In the genomic region with DNA sequence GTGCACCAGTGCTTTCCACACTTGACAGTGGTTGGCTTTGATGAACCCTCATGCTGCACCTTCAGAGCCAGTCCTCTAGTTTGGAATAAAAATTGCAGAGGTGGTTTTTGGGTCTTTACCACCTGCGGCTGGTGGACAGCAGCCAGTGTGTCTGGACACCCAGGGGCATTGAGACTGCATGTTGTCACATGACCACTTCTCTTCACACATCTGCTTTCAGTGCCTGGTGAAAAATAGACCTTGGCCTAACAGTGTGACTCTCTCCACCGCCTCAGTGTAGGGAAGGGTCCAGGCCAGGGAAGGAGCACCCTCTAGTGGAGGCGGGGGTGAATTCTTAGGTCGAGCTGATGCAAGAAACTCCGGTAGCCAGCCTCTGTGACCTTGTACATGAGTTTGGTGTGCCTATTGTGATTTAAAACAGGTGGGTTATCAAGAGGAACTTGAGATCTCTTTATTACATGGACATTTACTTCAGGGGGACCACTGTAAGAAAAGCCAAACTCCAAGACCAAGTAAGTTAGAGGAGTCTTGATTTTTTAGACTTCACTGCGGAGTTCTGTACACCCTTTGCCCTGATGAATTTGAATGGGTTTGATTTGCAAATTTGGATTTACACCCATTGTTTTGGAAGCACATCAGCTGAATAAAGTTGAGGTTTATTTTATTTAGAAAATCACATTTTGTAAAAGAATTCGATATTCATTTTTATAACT, we compare ENCODE assay signal across 8 cellular contexts. TPM values are rescaled to one million over a fixed set of nuclear protein-coding genes. Genes with fewer than 3 reads are reported as not detected.
A peak's percentile ranks its signal among the peaks of the same experiment; 100 is the strongest.
DNase-seq lines count a peak whose midpoint lies in the region; ATAC-seq and TF ChIP-seq lines count a peak whose summit lies in the region.

No MANE protein-coding gene starts in this region.

- intact Hi-C loops in activated CD8-positive, alpha-beta T cell treated with anti-CD3 and anti-CD28 coated beads for 36 hours (cut with micrococcal nuclease) = loop anchor here (5.0 kb wide), 2 partner anchors 61 to 99 kb away; no protein-coding TSS in a partner anchor

- no peak overlapping the region for H3K4me3 Mint-ChIP-seq in activated CD8-positive, alpha-beta T cell treated with anti-CD3 and anti-CD28 coated beads for 36 hours

- peaks cover 23% of the 10 kb centered on the region for H3K36me3 Mint-ChIP-seq in activated CD8-positive, alpha-beta T cell treated with anti-CD3 and anti-CD28 coated beads for 36 hours (ENCODE audit: low read depth)

- peak; percentile 85 for TF ChIP-seq CTCF in activated CD8-positive, alpha-beta T cell treated with anti-CD3 and anti-CD28 coated beads for 36 hours (IDR thresholded peaks at IDR 0.05)

- H2AK5ac ChIP-seq in mesendoderm (ENCODE audit: low read length) = no peak overlapping the region

- peak; percentile 79 for ATAC-seq in activated CD8-positive, alpha-beta T cell treated with anti-CD3 and anti-CD28 coated beads for 36 hours
- no peak for ATAC-seq in GM18870 (IDR thresholded peaks at IDR 0.05; ENCODE audit: unreplicated experiment)

- WGBS in mesendoderm (ENCODE audit: extremely low coverage, insufficient coverage, low lambda C conversion rate) = no CpG with 5 or more reads among the region's 7 CpGs

- H3K27ac Mint-ChIP-seq in activated CD8-positive, alpha-beta T cell treated with anti-CD3 and anti-CD28 coated beads for 36 hours = peak overlapping the region; percentile 83

- H3K18ac ChIP-seq in mesendoderm (ENCODE audit: low read length) = no peak overlapping the region

- no peak overlapping the region for H3K9ac ChIP-seq in mesendoderm (ENCODE audit: low read length)

- no peak overlapping the region for H2BK5ac ChIP-seq in mesendoderm (ENCODE audit: low read length)

- no peak overlapping the region for H3K4ac ChIP-seq in mesendoderm (ENCODE audit: low read depth, low read length)

- DNase-seq in GM03348 (ENCODE audit: low spot score) (peak; percentile 87), HK-2 (ENCODE audit: unreplicated experiment) (peak; percentile 74), NCI-H82 treated with DMSO at 0.1 percent for 48 hours (lab: John Stamatoyannopoulos, UW; ENCODE audit: unreplicated experiment) (peak; percentile 70), ecto neural progenitor cell (ENCODE audit: low spot score) (peak; percentile 88), mesendoderm (peak; percentile 88)
- peak; percentile 87 for DNase-seq in activated CD8-positive, alpha-beta T cell treated with anti-CD3 and anti-CD28 coated beads for 36 hours
- DNase-seq in stimulated activated CD8-positive, alpha-beta memory T cell treated with anti-CD3 and anti-CD28 coated beads, Interleukin-4, amount 100 ng/mL, for 4 hours (ENCODE audit: low read depth in 2 of 2, low spot score in 1 of 2) = peak; percentile 27 to 45

- no peaks in the 10 kb centered on the region for H3K79me2 ChIP-seq in mesendoderm (ENCODE audit: control insufficient read depth, insufficient read depth, low read length)

- no peak overlapping the region for H3K27ac ChIP-seq in mesendoderm (ENCODE audit: low read depth, low read length)

- POLR2A ChIA-PET in activated CD8-positive, alpha-beta T cell treated with anti-CD3 and anti-CD28 coated beads for 36 hours (lab: Charles Lee) = interaction anchor here (0.6 kb wide), 1 partner anchor 9 kb away, joined by 4 read pairs; no protein-coding TSS in a partner anchor

- H3K9me3 Mint-ChIP-seq in activated CD8-positive, alpha-beta T cell treated with anti-CD3 and anti-CD28 coated beads for 36 hours = no peaks in the 10 kb centered on the region

- no peak overlapping the region for H3K4me3 ChIP-seq in mesendoderm (ENCODE audit: low read length)

- peaks cover 6% of the 10 kb centered on the region for H3K4me1 ChIP-seq in mesendoderm (ENCODE audit: control insufficient read depth, low read depth, low read length)

- H3K56ac ChIP-seq in mesendoderm (ENCODE audit: low read length) = no peak overlapping the region

- no peaks in the 10 kb centered on the region for H3K27me3 Mint-ChIP-seq in activated CD8-positive, alpha-beta T cell treated with anti-CD3 and anti-CD28 coated beads for 36 hours

- H3K79me1 ChIP-seq in mesendoderm (ENCODE audit: low read length) = no peaks in the 10 kb centered on the region

- peaks cover 11% of the 10 kb centered on the region for H3K36me3 ChIP-seq in mesendoderm (ENCODE audit: control insufficient read depth, insufficient read depth, low read length)

- H2BK15ac ChIP-seq in mesendoderm (replicated peaks; ENCODE audit: low read depth) = no peak overlapping the region

- no peak overlapping the region for H4K5ac ChIP-seq in mesendoderm (ENCODE audit: low read length)

- H3K4me2 ChIP-seq in mesendoderm (ENCODE audit: low read length) = no peak overlapping the region

- no peak overlapping the region for H4K8ac ChIP-seq in mesendoderm (ENCODE audit: low read depth, low read length)

- CTCF ChIA-PET in activated CD8-positive, alpha-beta T cell treated with anti-CD3 and anti-CD28 coated beads for 36 hours (lab: Charles Lee) = interaction anchor here (0.6 to 5.8 kb wide), 23 partner anchors 7 to 557 kb away, joined by 3 to 45 read pairs (median 3); partner anchors contain the start of gene GOSR2

- H3K23ac ChIP-seq in mesendoderm (ENCODE audit: low read length) = no peak overlapping the region

- peaks cover 22% of the 10 kb centered on the region for H3K4me1 Mint-ChIP-seq in activated CD8-positive, alpha-beta T cell treated with anti-CD3 and anti-CD28 coated beads for 36 hours (ENCODE audit: low read depth)

- no peak overlapping the region for H2BK120ac ChIP-seq in mesendoderm (ENCODE audit: low read depth, low read length)

- H3K27me3 ChIP-seq in mesendoderm (ENCODE audit: insufficient read depth, low read length, poor library complexity) = no peaks in the 10 kb centered on the region

RNA-seq across cellular contexts. Expression of gene GOSR2, which starts 17.9 kb away (rescaled TPM):
- total RNA-seq in activated CD8-positive, alpha-beta T cell treated with anti-CD3 and anti-CD28 coated beads for 36 hours = 10 to 100 TPM; 44.8 to 50.0 TPM
- 28.3 TPM for polyA plus RNA-seq in mesendoderm (2013, experiment 1 of 2)
- polyA plus RNA-seq in mesendoderm (2013, experiment 2 of 2) = 26.9 TPM

RNA-seq across cellular contexts. Expression of gene RPRML, which starts 38.2 kb away (rescaled TPM):
- total RNA-seq in activated CD8-positive, alpha-beta T cell treated with anti-CD3 and anti-CD28 coated beads for 36 hours = not detected
- polyA plus RNA-seq in mesendoderm (2013, experiment 1 of 2) = 0.37 TPM
- polyA plus RNA-seq in mesendoderm (2013, experiment 2 of 2) = 0.48 TPM

Comparison
In these comparisons a context has a peak if more than half of its experiments do, and no peak if none do; other contexts are left out.
1. DNase-seq: peak in every context shown above with its lines; median percentile 88 in ecto neural progenitor cell; 88 in mesendoderm; 87 in GM03348; 87 in activated CD8-positive, alpha-beta T cell treated with anti-CD3 and anti-CD28 coated beads for 36 hours; 74 in HK-2; 70 in NCI-H82 treated with DMSO at 0.1 percent for 48 hours; 36 in stimulated activated CD8-positive, alpha-beta memory T cell treated with anti-CD3 and anti-CD28 coated beads, Interleukin-4, amount 100 ng/mL, for 4 hours.